ENCODE assay signal across 17 cellular contexts in genomic region chr7:44759246-44759645, GRCh38.
DNase-seq lines count a peak whose midpoint lies in the region; ATAC-seq and TF ChIP-seq lines count a peak whose summit lies in the region.
"Had no signal": no experiment of that assay in that cellular context is flagged by ENCODE, and none has a peak within 500 bp of the region (broad histone marks: within the 10 kb centered on the region; RNA-seq: fewer than 3 reads in every experiment).

No MANE protein-coding gene starts in this region.

- peak; percentile 18 for DNase-seq in GM13976 (ENCODE audit: low spot score)
- DNase-seq in RWPE1 (ENCODE audit: low spot score): no peak
- peak; percentile 46 for DNase-seq in islet precursor cell
- no peak for DNase-seq in NCI-H1092 treated with DMSO at 0.1 percent for 48 hours (lab: John Stamatoyannopoulos, UW)
- DNase-seq in GM20000 (ENCODE audit: low spot score): no peak
- DNase-seq: ACHN; AML-193; CD4-positive, alpha-beta T cell; DMS153; DMS79; GDM1; Karpas-422; KBM-7 had no signal

- H3K27ac ChIP-seq in RWPE1: peak overlapping the region; percentile 77
- H3K27ac ChIP-seq: C4-2B, HL-60 had no signal

- ATAC-seq in GM18511 (IDR thresholded peaks at IDR 0.05; ENCODE audit: unreplicated experiment): no peak
- no peak for ATAC-seq in GM18505 (IDR thresholded peaks at IDR 0.05; ENCODE audit: unreplicated experiment)

- TF ChIP-seq CTCF in GM13976 (IDR thresholded peaks at IDR 0.05; ENCODE audit: borderline replicate concordance, control extremely low read depth, extremely low read depth, insufficient read depth, missing control alignments) (no peak), RWPE1 (conservative IDR thresholded peaks at IDR 0.05; ENCODE audit: low read depth) (no peak), GM20000 (IDR thresholded peaks at IDR 0.05; ENCODE audit: extremely low read depth, missing control alignments) (no peak)

- CTCF ChIA-PET in RWPE1 (lab: Yijun Ruan, JAX): no interaction called here

- POLR2A ChIA-PET in RWPE1 (lab: Yijun Ruan, JAX; ENCODE audit: low non-redundant PET): interaction anchor here (0.7 kb wide), 1 partner anchor 152 kb away, joined by 5 read pairs; no protein-coding TSS in a partner anchor

- in situ Hi-C loops in GM13976 (cut with MboI; ENCODE audit: low sequenced_read_pairs, unreplicated experiment): loop anchor here (25.0 kb wide), 1 partner anchor 172 kb away; the partner anchor contains the start of gene TMED4

- no peak for TF ChIP-seq POLR2A in GM18505 (IDR thresholded peaks at IDR 0.05; ENCODE audit: borderline replicate concordance, extremely low read depth, insufficient read depth, insufficient read length)

Comparison
In these comparisons a context has a peak if more than half of its experiments do, and no peak if none do; other contexts are left out.
1. DNase-seq: peak in GM13976 (single experiment) and islet precursor cell (single experiment); none in RWPE1 (single experiment), NCI-H1092 treated with DMSO at 0.1 percent for 48 hours (single experiment) and GM20000 (single experiment).